In genomic region chr3:128369881-128370642, GRCh38 we compare ENCODE assay signal across 15 cellular contexts.
A peak's percentile ranks its signal among the peaks of the same experiment; 100 is the strongest.
DNase-seq lines count a peak whose midpoint lies in the region; ATAC-seq, FAIRE-seq and TF ChIP-seq lines count a peak whose summit lies in the region.
"Had no signal": no experiment of that assay in that cellular context is flagged by ENCODE, and none has a peak within 500 bp of the region (broad histone marks: within the 10 kb centered on the region; RNA-seq: fewer than 3 reads in every experiment).

No MANE protein-coding gene starts in this region.

- no peaks in the 10 kb centered on the region for H3F3A ChIP-seq in neural progenitor cell (ENCODE audit: low read depth)

- H4K20me1 ChIP-seq in KMS-11 (ENCODE audit: insufficient read depth) (no peaks in the 10 kb centered on the region), K562 (replicated peaks; ENCODE audit: control insufficient read depth, insufficient read depth, low read length) (no peaks in the 10 kb centered on the region), neural progenitor cell (ENCODE audit: low read depth) (no peaks in the 10 kb centered on the region)

- H3K79me2 ChIP-seq in KMS-11 (ENCODE audit: insufficient read depth, low read depth) (no peaks in the 10 kb centered on the region), K562 (ENCODE audit: control insufficient read depth, insufficient read depth, low read length) (no peaks in the 10 kb centered on the region), neural progenitor cell (ENCODE audit: low read depth) (no peaks in the 10 kb centered on the region)

- no peak for TF ChIP-seq EP300 in K562 (IDR thresholded peaks at IDR 0.05; ENCODE audit: low read length)

- H3K27me3 ChIP-seq in KMS-11 (ENCODE audit: insufficient read depth, low read depth) = no peaks in the 10 kb centered on the region
- no peaks in the 10 kb centered on the region for H3K27me3 ChIP-seq in K562 (ENCODE audit: control insufficient read depth in 2 of 2, insufficient read depth in 2 of 2, low read length in 2 of 2)
- no peaks in the 10 kb centered on the region for H3K27me3 ChIP-seq in neural progenitor cell

- CTCF ChIA-PET in K562 (lab: Yijun Ruan, JAX; ENCODE audit: low intra/inter-chr PET ratio) = no interaction called here

- H3K9me3 ChIP-seq in K562 (replicated peaks; ENCODE audit: control insufficient read depth, insufficient read depth, low read depth, low read length) (no peaks in the 10 kb centered on the region), neural progenitor cell (ENCODE audit: low read depth) (no peaks in the 10 kb centered on the region)

- no peaks in the 10 kb centered on the region for H3K9me1 ChIP-seq in K562 (ENCODE audit: control insufficient read depth, insufficient read depth, low read length)

- peak; percentile 29 for FAIRE-seq in K562 (lab: Jason Lieb, UNC)
- FAIRE-seq: astrocyte, endometrium had no signal

- peaks cover 4% of the 10 kb centered on the region for H3K27me3 Mint-ChIP-seq in neural progenitor cell (ENCODE audit: insufficient read depth, low read depth)

- POLR2A ChIA-PET in K562 (lab: Yijun Ruan, JAX) = no interaction called here

- intact Hi-C loops in K562 (cut with micrococcal nuclease) (no loop called here), head of caudate nucleus (cut with DNase I) (no loop called here)

- no peak overlapping the region for H3K27ac ChIP-seq in KMS-11
- no peak overlapping the region for H3K27ac ChIP-seq in K562 (ENCODE audit: extremely low read depth, low read depth, low read length)
- no peak overlapping the region for H3K27ac ChIP-seq in neural progenitor cell

- H3K4me2 ChIP-seq in KMS-11 (no peak overlapping the region), K562 (ENCODE audit: insufficient read depth, low read length) (no peak overlapping the region), neural progenitor cell (no peak overlapping the region)

- H3K36me3 Mint-ChIP-seq in neural progenitor cell = peaks cover 5% of the 10 kb centered on the region

- no peak for TF ChIP-seq RAD21 in K562 (CRISPR knock-in tag; conservative IDR thresholded peaks at IDR 0.05 in 1 of 2, IDR thresholded peaks at IDR 0.05 in 1 of 2)

- no TSS peak for BruUV-seq in K562 (replicated peaks; lab: Mats Ljungman, UMichigan)

- ATAC-seq in GM19452 (IDR thresholded peaks at IDR 0.05; ENCODE audit: unreplicated experiment) (peak; percentile 61), K562 (peak; percentile 43; the same call in 1 of the 3 replicates), GM18502 (IDR thresholded peaks at IDR 0.05; ENCODE audit: poor library complexity, unreplicated experiment) (no peak)
- ATAC-seq: CD8-positive, alpha-beta T cell had no signal

- WGBS in K562 (ENCODE audit: insufficient coverage, low coverage, missing lambda C conversion rate) = 62% methylated on average over 8 of the region's 10 CpGs

- no peak overlapping the region for H3K9ac ChIP-seq in KMS-11
- peak overlapping the region in 1 of 2 experiments; percentile 48; a peak in 1 of 4 replicates for H3K9ac ChIP-seq in K562 (ENCODE audit: insufficient read depth in 1 of 2, low read depth in 2 of 2, low read length in 2 of 2)
- no peak overlapping the region for H3K9ac ChIP-seq in neural progenitor cell

- peak overlapping the region; percentile 33 for H3K4me3 Mint-ChIP-seq in neural progenitor cell
- H3K4me3 Mint-ChIP-seq: CD8-positive, alpha-beta T cell had no signal

- peaks cover 12% of the 10 kb centered on the region for H3K4me1 ChIP-seq in KMS-11 (ENCODE audit: low read depth, poor library complexity, severe bottlenecking)
- H3K4me1 ChIP-seq in K562 (replicated peaks in 1 of 2; ENCODE audit: control insufficient read depth in 2 of 2, insufficient read depth in 2 of 2, low read length in 2 of 2) = peaks cover 0 to 5% of the 10 kb centered on the region in 2 experiments; a peak in 1 of 5 replicates
- peaks cover 5% of the 10 kb centered on the region for H3K4me1 ChIP-seq in neural progenitor cell

- no peak for TF ChIP-seq POLR2A in K562 (conservative IDR thresholded peaks at IDR 0.05)

- no peak overlapping the region for H2AFZ ChIP-seq in KMS-11 (ENCODE audit: low read depth)
- no peak overlapping the region for H2AFZ ChIP-seq in K562 (ENCODE audit: low read depth, low read length)
- H2AFZ ChIP-seq in neural progenitor cell (replicated peaks) = no peak overlapping the region

- H3K36me3 ChIP-seq in KMS-11 (ENCODE audit: insufficient read depth) = no peaks in the 10 kb centered on the region
- no peaks in the 10 kb centered on the region for H3K36me3 ChIP-seq in K562 (ENCODE audit: control insufficient read depth, insufficient read depth, low read length)
- H3K36me3 ChIP-seq in neural progenitor cell = no peaks in the 10 kb centered on the region

- in situ Hi-C loops in K562 (cut with MboI) = no loop called here

- DNase-seq in K562 (ENCODE audit: extremely low read depth in 1 of 4, low spot score in 3 of 4) = peak in 1 of 4 experiments; percentile 13
- DNase-seq in neural progenitor cell (ENCODE audit: low spot score) = no peak
- no peak for DNase-seq in head of caudate nucleus
- no peak for DNase-seq in NCI-H446 treated with DMSO at 0.1 percent for 48 hours (lab: John Stamatoyannopoulos, UW)
- no peak for DNase-seq in NCI-H187 (lab: John Stamatoyannopoulos, UW)
- DNase-seq: activated CD4-positive, CD25-positive, alpha-beta regulatory T cell treated with anti-CD3 and anti-CD28 coated beads, Interleukin-2, amount 50 U/mL, for 72 hours; CD8-positive, alpha-beta T cell; Kasumi-1; midbrain; NCI-H510A treated with DMSO at 0.1 percent for 48 hours had no signal

- H3K4me1 Mint-ChIP-seq in neural progenitor cell = peaks cover 3% of the 10 kb centered on the region

- H3K4me3 ChIP-seq in KMS-11 (IDR thresholded peaks at IDR 0.05; ENCODE audit: insufficient read depth, low read depth, low read length) (no peak overlapping the region), K562 (no peak overlapping the region), neural progenitor cell (no peak overlapping the region)

- TF ChIP-seq CTCF in KMS-11 (conservative IDR thresholded peaks at IDR 0.05; ENCODE audit: low read depth, low read length) (peak; percentile 27; the same call in 1 of the 2 replicates), K562 (IDR thresholded peaks at IDR 0.05 in 2 of 3, conservative IDR thresholded peaks at IDR 0.05 in 1 of 3; ENCODE audit: insufficient read depth in 2 of 3, low read depth in 1 of 3, low read length in 3 of 3) (no peak), neural progenitor cell (IDR thresholded peaks at IDR 0.05) (peak; percentile 36)

- H3K9me3 Mint-ChIP-seq in neural progenitor cell = no peaks in the 10 kb centered on the region
- H3K9me3 Mint-ChIP-seq: CD8-positive, alpha-beta T cell had no signal

- H3K27ac Mint-ChIP-seq in neural progenitor cell = peak overlapping the region; percentile 75
- H3K27ac Mint-ChIP-seq: CD8-positive, alpha-beta T cell had no signal

TF ChIP-seq in K562, 482 proteins besides CTCF, POLR2A, EP300 and RAD21 (continues in another document):
- no peak for TF ChIP-seq HBP1 (CRISPR knock-in tag; IDR thresholded peaks at IDR 0.05)
- no peak for TF ChIP-seq HMGN3 (IDR thresholded peaks at IDR 0.05; ENCODE audit: borderline replicate concordance, extremely low read depth, insufficient read length, low read depth, low read length)
- TF ChIP-seq HNRNPH1 (optimal IDR thresholded peaks at IDR 0.05; ENCODE audit: low read depth, low read length) = no peak
- no peak for TF ChIP-seq ID3 (CRISPR knock-in tag; IDR thresholded peaks at IDR 0.05)
- no peak for TF ChIP-seq ID3 (tag; IDR thresholded peaks at IDR 0.05)
- no peak for TF ChIP-seq ZFP1 (CRISPR knock-in tag; IDR thresholded peaks at IDR 0.05)
- TF ChIP-seq RNF219 (CRISPR knock-in tag; IDR thresholded peaks at IDR 0.05) = no peak
- no peak for TF ChIP-seq TARDBP (IDR thresholded peaks at IDR 0.05)
- TF ChIP-seq MCM7 (IDR thresholded peaks at IDR 0.05) = no peak
- no peak for TF ChIP-seq SMAD3 (CRISPR knock-in tag; conservative IDR thresholded peaks at IDR 0.05)
- TF ChIP-seq NFIX (CRISPR knock-in tag; IDR thresholded peaks at IDR 0.05; ENCODE audit: low read depth) = no peak

Comparison
In these comparisons a context has a peak if more than half of its experiments do, and no peak if none do; other contexts are left out.
1. CTCF ChIP-seq: peak in KMS-11 (single experiment) and neural progenitor cell (single experiment); none in K562 (0 of 3).